ENCODE assay signal across 21 cellular contexts in the genomic region with DNA sequence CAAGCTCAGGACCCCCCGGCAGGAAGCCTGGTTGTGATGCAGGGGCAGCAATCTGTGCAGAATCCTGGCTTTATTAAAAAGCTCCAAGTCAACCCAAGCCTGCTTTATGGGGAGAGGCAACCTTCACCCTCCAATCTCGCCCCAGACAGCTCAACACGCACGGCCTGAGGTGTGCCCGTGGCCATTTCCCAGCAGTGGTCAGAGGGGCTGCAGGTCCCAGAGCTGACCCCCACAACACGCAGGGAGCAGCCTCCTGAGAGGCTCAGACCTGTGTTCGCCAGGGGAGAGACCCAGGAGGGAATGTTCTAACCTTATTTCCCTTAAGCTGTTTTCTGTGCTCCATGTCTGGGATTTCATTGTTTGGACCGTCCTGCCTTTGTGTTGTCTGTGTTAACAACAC.
"Had no signal": no experiment of that assay in that cellular context is flagged by ENCODE, and none has a peak within 500 bp of the region (broad histone marks: within the 10 kb centered on the region; RNA-seq: fewer than 3 reads in every experiment).

No MANE protein-coding gene starts in this region.

- H3K4me3 Mint-ChIP-seq: activated naive CD4-positive, alpha-beta T cell treated with anti-CD3 and anti-CD28 coated beads for 36 hours; activated naive CD8-positive, alpha-beta T cell treated with anti-CD3 and anti-CD28 coated beads, Interleukin-2, amount 10 ng/mL, durations not matched to agents 7 days and 5 days; effector memory CD8-positive, alpha-beta T cell had no signal

- ATAC-seq: effector memory CD8-positive, alpha-beta T cell; gastroesophageal sphincter; heart left ventricle; left ventricle myocardium superior had no signal

- H3K9me3 Mint-ChIP-seq: activated naive CD4-positive, alpha-beta T cell treated with anti-CD3 and anti-CD28 coated beads for 36 hours; activated naive CD8-positive, alpha-beta T cell treated with anti-CD3 and anti-CD28 coated beads, Interleukin-2, amount 10 ng/mL, durations not matched to agents 7 days and 5 days; effector memory CD8-positive, alpha-beta T cell had no signal

- H3K27ac Mint-ChIP-seq: activated naive CD4-positive, alpha-beta T cell treated with anti-CD3 and anti-CD28 coated beads for 36 hours; activated naive CD8-positive, alpha-beta T cell treated with anti-CD3 and anti-CD28 coated beads, Interleukin-2, amount 10 ng/mL, durations not matched to agents 7 days and 5 days; effector memory CD8-positive, alpha-beta T cell had no signal

- H3K9me3 ChIP-seq: colonic mucosa, esophagus squamous epithelium, gastroesophageal sphincter, heart left ventricle, prostate gland, thyroid gland, vagina had no signal

- H3K4me3 ChIP-seq: colonic mucosa, dorsolateral prefrontal cortex, esophagus squamous epithelium, gastroesophageal sphincter, heart left ventricle, prostate gland, spleen, thyroid gland, vagina had no signal

- H3K36me3 Mint-ChIP-seq: activated naive CD8-positive, alpha-beta T cell treated with anti-CD3 and anti-CD28 coated beads, Interleukin-2, amount 10 ng/mL, durations not matched to agents 7 days and 5 days had no signal

- H3K36me3 ChIP-seq: colonic mucosa, gastroesophageal sphincter, prostate gland, spleen, thyroid gland, vagina had no signal

- H3K27me3 ChIP-seq: colonic mucosa, dorsolateral prefrontal cortex, esophagus squamous epithelium, gastroesophageal sphincter, heart left ventricle, thyroid gland, vagina had no signal

- DNase-seq: activated CD4-positive, alpha-beta T cell treated with anti-CD3 and anti-CD28 coated beads, Interleukin-2, amount 50 U/mL, for 48 hours; activated naive CD4-positive, alpha-beta T cell treated with anti-CD3 and anti-CD28 coated beads for 36 hours; activated naive CD8-positive, alpha-beta T cell treated with anti-CD3 and anti-CD28 coated beads, Interleukin-2, amount 10 ng/mL, durations not matched to agents 7 days and 5 days; activated T-cell treated with anti-CD3 and anti-CD28 coated beads, Interleukin-2, amount 50 U/mL, for 48 hours; amniotic stem cell; colonic mucosa; dorsolateral prefrontal cortex; effector memory CD8-positive, alpha-beta T cell; esophagus squamous epithelium; heart left ventricle; left ventricle myocardium superior; mammary epithelial cell; midbrain; spleen; stimulated activated CD4-positive, alpha-beta T cell treated with anti-CD3 and anti-CD28 coated beads, Interleukin-4, amount 100 ng/mL, for 1 hour; stimulated activated naive CD4-positive, alpha-beta T cell; T-helper 9 cell; thyroid gland had no signal

- H3K27ac ChIP-seq: colonic mucosa, esophagus squamous epithelium, gastroesophageal sphincter, heart left ventricle, prostate gland, spleen, vagina had no signal
